Comparison of ENCODE assay signal across 11 cellular contexts in genomic region chr3:45545476-45545875, GRCh38. TPM values are rescaled to one million over a fixed set of nuclear protein-coding genes. Genes with fewer than 3 reads are reported as not detected.
DNase-seq lines count a peak whose midpoint lies in the region; ATAC-seq, FAIRE-seq and TF ChIP-seq lines count a peak whose summit lies in the region.
"Had no signal": no experiment of that assay in that cellular context is flagged by ENCODE, and none has a peak within 500 bp of the region (broad histone marks: within the 10 kb centered on the region; RNA-seq: fewer than 3 reads in every experiment).

No MANE protein-coding gene starts in this region.

- no peak for TF ChIP-seq CTCF in kidney (IDR thresholded peaks at IDR 0.05; ENCODE audit: borderline replicate concordance, extremely low read depth, insufficient read depth)

- H3K27ac ChIP-seq in kidney (ENCODE audit: low read depth in 2 of 2, low read length in 2 of 2): no peak overlapping the region
- H3K27ac ChIP-seq in substantia nigra (ENCODE audit: low read depth, low read length, poor library complexity, severe bottlenecking): peak overlapping the region; percentile 97

- no peak overlapping the region for H3K4me3 ChIP-seq in kidney (ENCODE audit: low read length in 2 of 2)

- intact Hi-C loops in kidney (cut with DNase I): no loop called here

- peaks cover 0 to 15% of the 10 kb centered on the region in 2 donors for H3K36me3 ChIP-seq in kidney (ENCODE audit: control insufficient read depth in 1 of 2, insufficient read depth in 2 of 2, low read length in 2 of 2)

- peak; percentile 27 for DNase-seq in HK-2 (ENCODE audit: unreplicated experiment)
- DNase-seq in amygdala (lab: John Stamatoyannopoulos, UW): peak in 54 of 56 donors; percentile 17 to 95 (median 79)
- peak; percentile 81 for DNase-seq in kidney
- peak; percentile 39 to 93 (median 82) for DNase-seq in substantia nigra (lab: John Stamatoyannopoulos, UW)
- no peak for DNase-seq in NCI-H526 (lab: John Stamatoyannopoulos, UW)
- no peak for DNase-seq in NCI-H1436 treated with DMSO at 0.1 percent for 48 hours (lab: John Stamatoyannopoulos, UW)
- no peak for DNase-seq in SKM-1 (lab: John Stamatoyannopoulos, UW; ENCODE audit: unreplicated experiment)
- DNase-seq: activated CD4-positive, alpha-beta memory T cell treated with anti-CD3 and anti-CD28 coated beads, Interleukin-2, amount 10 ng/mL, durations not matched to agents 7 days and 5 days; glutamatergic neuron; NCI-H1092 treated with DMSO at 0.1 percent for 48 hours had no signal

- no peak overlapping the region for H3K9ac ChIP-seq in kidney (ENCODE audit: low read length in 2 of 2)

- H3K4me1 ChIP-seq in kidney (ENCODE audit: control insufficient read depth in 1 of 2, insufficient read depth in 1 of 2, low read depth in 1 of 2, low read length in 2 of 2): peaks cover 6 to 13% of the 10 kb centered on the region in 2 donors

- no peak for ATAC-seq in GM18519 (IDR thresholded peaks at IDR 0.05; ENCODE audit: low FRiP score, unreplicated experiment)

- no peak for FAIRE-seq in kidney (lab: Jason Lieb, UNC)

- no peaks in the 10 kb centered on the region for H3K9me3 ChIP-seq in kidney (ENCODE audit: control insufficient read depth in 1 of 2, low read length in 2 of 2)

RNA-seq across cellular contexts. Expression of gene LIMD1, which starts 49.1 kb away (rescaled TPM):
- 36.3 TPM for total RNA-seq in kidney
- polyA plus RNA-seq in kidney (ENCODE audit: insufficient read depth, low read depth, low replicate concordance): 3.1 TPM

Comparison
In these comparisons a context has a peak if more than half of its experiments do, and no peak if none do; other contexts are left out.
1. DNase-seq: peak in HK-2 (single experiment), amygdala (54 of 56), kidney (single experiment) and substantia nigra (49 of 49); none in NCI-H526 (0 of 2), NCI-H1436 treated with DMSO at 0.1 percent for 48 hours (single experiment) and SKM-1 (single experiment).